In the genomic region with DNA sequence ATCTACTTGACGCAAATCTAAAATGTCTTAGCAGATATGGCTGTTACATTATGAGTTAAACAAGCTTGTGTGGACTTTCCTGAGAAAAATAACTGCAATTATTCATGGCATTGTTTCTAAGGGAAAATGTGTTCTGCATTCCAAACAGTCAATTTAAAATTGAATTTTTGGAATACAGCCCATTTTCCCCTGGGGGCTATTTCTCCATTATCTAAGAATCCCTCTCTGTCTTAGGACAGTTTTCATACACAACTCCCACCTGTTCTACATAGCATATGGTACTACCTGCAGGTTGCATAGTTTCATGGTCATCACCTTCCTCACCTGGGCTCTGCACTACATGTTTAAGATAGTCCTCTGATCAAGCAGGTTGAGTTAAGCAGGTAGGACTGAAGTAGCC, we compare ENCODE assay signal across 19 cellular contexts. TPM values are rescaled to one million over a fixed set of nuclear protein-coding genes. Genes with fewer than 3 reads are reported as not detected.
DNase-seq lines count a peak whose midpoint lies in the region; ATAC-seq and TF ChIP-seq lines count a peak whose summit lies in the region.
"Had no signal": no experiment of that assay in that cellular context is flagged by ENCODE, and none has a peak within 500 bp of the region (broad histone marks: within the 10 kb centered on the region; RNA-seq: fewer than 3 reads in every experiment).

No MANE protein-coding gene starts in this region.

- no peaks in the 10 kb centered on the region for H3K79me1 ChIP-seq in trophoblast cell (ENCODE audit: low read length)

- H3K4me3 ChIP-seq in A673 (ENCODE audit: low read depth, low read length, poor library complexity, severe bottlenecking) (no peak overlapping the region), trophoblast cell (ENCODE audit: low read depth, low read length) (no peak overlapping the region)
- H3K4me3 ChIP-seq: K562 had no signal

- no peaks in the 10 kb centered on the region for H3K9me3 ChIP-seq in A673 (ENCODE audit: low read depth, low read length, poor library complexity, severe bottlenecking)
- H3K9me3 ChIP-seq in trophoblast cell (ENCODE audit: insufficient read depth, low read depth, low read length): no peaks in the 10 kb centered on the region

- no CpG with 5 or more reads among the region's 1 CpG for WGBS in trophoblast cell (ENCODE audit: extremely low coverage, insufficient coverage, insufficient read length)

- no peaks in the 10 kb centered on the region for H3K27me3 ChIP-seq in A673 (replicated peaks; ENCODE audit: insufficient read depth, low read depth, low read length, poor library complexity)
- H3K27me3 ChIP-seq in trophoblast cell (ENCODE audit: insufficient read depth, low read length): no peaks in the 10 kb centered on the region

- ATAC-seq in SK-N-SH treated with all-trans-retinoic acid at 6 μM for 48 hours (no peak), HG02973 (IDR thresholded peaks at IDR 0.05; ENCODE audit: unreplicated experiment) (no peak)
- ATAC-seq: K562 had no signal

- no peaks in the 10 kb centered on the region for H3K9me3 Mint-ChIP-seq in activated T-helper 1 cell treated with anti-CD3 and anti-CD28 coated beads, Interleukin-12 subunit alpha, Interleukin-12 subunit beta, Interleukin-2, Interleukin-4 antibody, amounts not matched to agents 30 ng/mL and 10 ng/mL and 1 ng/mL, durations not matched to agents 14 hours and 24 hours and 36 hours
- H3K9me3 Mint-ChIP-seq: CD4-positive, alpha-beta T cell; HFFc6 had no signal

- H3K18ac ChIP-seq in trophoblast cell (ENCODE audit: low read length): no peak overlapping the region

- H4K12ac ChIP-seq in trophoblast cell (ENCODE audit: low read depth, low read length): no peak overlapping the region

- H3K4ac ChIP-seq in trophoblast cell (ENCODE audit: low read depth, low read length): no peak overlapping the region

- TF ChIP-seq CTCF in A673 (conservative IDR thresholded peaks at IDR 0.05; ENCODE audit: low read depth, low read length): no peak

- BruUV-seq in A673 (replicated peaks; lab: Mats Ljungman, UMichigan): no TSS peak

- H3K36me3 ChIP-seq in A673 (ENCODE audit: insufficient read depth, low read length, poor library complexity, severe bottlenecking) (no peaks in the 10 kb centered on the region), trophoblast cell (ENCODE audit: control insufficient read depth in 1 of 2, insufficient read depth in 2 of 2, low read length in 2 of 2) (no peaks in the 10 kb centered on the region)

- H3K36me3 Mint-ChIP-seq in activated T-helper 1 cell treated with anti-CD3 and anti-CD28 coated beads, Interleukin-12 subunit alpha, Interleukin-12 subunit beta, Interleukin-2, Interleukin-4 antibody, amounts not matched to agents 30 ng/mL and 10 ng/mL and 1 ng/mL, durations not matched to agents 14 hours and 24 hours and 36 hours (ENCODE audit: low read depth): peaks cover 2% of the 10 kb centered on the region

- H3K27me3 Mint-ChIP-seq in activated T-helper 1 cell treated with anti-CD3 and anti-CD28 coated beads, Interleukin-12 subunit alpha, Interleukin-12 subunit beta, Interleukin-2, Interleukin-4 antibody, amounts not matched to agents 30 ng/mL and 10 ng/mL and 1 ng/mL, durations not matched to agents 14 hours and 24 hours and 36 hours (ENCODE audit: insufficient read depth): peaks cover 34% of the 10 kb centered on the region

- CTCF ChIA-PET in A673 (lab: Charles Lee): no interaction called here

- H2BK5ac ChIP-seq in trophoblast cell (ENCODE audit: low read depth, low read length, poor library complexity): no peak overlapping the region

- H3K27ac ChIP-seq in A673 (ENCODE audit: low read depth, low read length, poor library complexity, severe bottlenecking) (no peak overlapping the region), trophoblast cell (ENCODE audit: low read depth, low read length) (no peak overlapping the region)
- H3K27ac ChIP-seq: HL-60 had no signal

- POLR2A ChIA-PET in A673 (lab: Charles Lee; ENCODE audit: low non-redundant PET): no interaction called here

- H3K9ac ChIP-seq in trophoblast cell (ENCODE audit: low read length): no peak overlapping the region

- H4K8ac ChIP-seq in trophoblast cell (ENCODE audit: low read depth, low read length): no peak overlapping the region

- H3K4me3 Mint-ChIP-seq in activated T-helper 1 cell treated with anti-CD3 and anti-CD28 coated beads, Interleukin-12 subunit alpha, Interleukin-12 subunit beta, Interleukin-2, Interleukin-4 antibody, amounts not matched to agents 30 ng/mL and 10 ng/mL and 1 ng/mL, durations not matched to agents 14 hours and 24 hours and 36 hours: no peak overlapping the region
- H3K4me3 Mint-ChIP-seq: B cell; CD4-positive, alpha-beta T cell; HFFc6 had no signal

- H4K91ac ChIP-seq in trophoblast cell (ENCODE audit: low read depth, low read length): no peak overlapping the region

- no peak overlapping the region for H2AK5ac ChIP-seq in trophoblast cell (ENCODE audit: low read length)

- H2AFZ ChIP-seq in trophoblast cell (ENCODE audit: insufficient read depth, low read length, poor library complexity): no peak overlapping the region

- peaks cover 13% of the 10 kb centered on the region for H3K4me1 ChIP-seq in A673 (ENCODE audit: insufficient read depth, low read length, poor library complexity, severe bottlenecking)
- H3K4me1 ChIP-seq in trophoblast cell (ENCODE audit: control insufficient read depth in 1 of 2, insufficient read depth in 2 of 2, low read length in 2 of 2): no peaks in the 10 kb centered on the region

- no peak overlapping the region for H3K4me2 ChIP-seq in trophoblast cell (ENCODE audit: low read length)

- H3K23ac ChIP-seq in trophoblast cell (ENCODE audit: low read length): no peak overlapping the region

- H3K27ac Mint-ChIP-seq in activated T-helper 1 cell treated with anti-CD3 and anti-CD28 coated beads, Interleukin-12 subunit alpha, Interleukin-12 subunit beta, Interleukin-2, Interleukin-4 antibody, amounts not matched to agents 30 ng/mL and 10 ng/mL and 1 ng/mL, durations not matched to agents 14 hours and 24 hours and 36 hours: no peak overlapping the region
- H3K27ac Mint-ChIP-seq: B cell; CD4-positive, alpha-beta T cell; HFFc6 had no signal

- no peak overlapping the region for H2BK12ac ChIP-seq in trophoblast cell (ENCODE audit: low read length)

- H3K79me2 ChIP-seq in trophoblast cell (ENCODE audit: control insufficient read depth, insufficient read depth, low read length, poor library complexity): no peaks in the 10 kb centered on the region

- no peaks in the 10 kb centered on the region for H3K4me1 Mint-ChIP-seq in activated T-helper 1 cell treated with anti-CD3 and anti-CD28 coated beads, Interleukin-12 subunit alpha, Interleukin-12 subunit beta, Interleukin-2, Interleukin-4 antibody, amounts not matched to agents 30 ng/mL and 10 ng/mL and 1 ng/mL, durations not matched to agents 14 hours and 24 hours and 36 hours (ENCODE audit: low read depth)
- H3K4me1 Mint-ChIP-seq: B cell had no signal

- H2BK120ac ChIP-seq in trophoblast cell (ENCODE audit: insufficient read depth, low read length, poor library complexity): no peak overlapping the region

- DNase-seq in A673 (ENCODE audit: low spot score) (peak; percentile 43), M059J (ENCODE audit: low read depth) (peak; percentile 16), trophoblast cell (peak; percentile 61 to 96), NCI-H1105 (lab: John Stamatoyannopoulos, UW) (no peak)
- DNase-seq in activated T-helper 1 cell treated with anti-CD3 and anti-CD28 coated beads, Interleukin-12 subunit alpha, Interleukin-12 subunit beta, Interleukin-2, Interleukin-4 antibody, amounts not matched to agents 30 ng/mL and 10 ng/mL and 1 ng/mL, durations not matched to agents 14 hours and 24 hours and 36 hours (ENCODE audit: low spot score): no peak
- DNase-seq: 8988T; ACHN; C1 segment of cervical spinal cord; CD4-positive, alpha-beta T cell; DMS153; DMS79 treated with DMSO at 0.1 percent for 48 hours; GF-D8; HCEC 1CT; HFFc6 had no signal

- H3K14ac ChIP-seq in trophoblast cell (ENCODE audit: low read length): no peak overlapping the region

- intact Hi-C loops in A673 (cut with micrococcal nuclease; ENCODE audit: unreplicated experiment): no loop called here
- intact Hi-C loops in activated T-helper 1 cell treated with anti-CD3 and anti-CD28 coated beads, Interleukin-12 subunit alpha, Interleukin-12 subunit beta, Interleukin-2, Interleukin-4 antibody, amounts not matched to agents 30 ng/mL and 10 ng/mL and 1 ng/mL, durations not matched to agents 14 hours and 24 hours and 36 hours (cut with micrococcal nuclease): no loop called here

TF ChIP-seq in SK-N-SH treated with all-trans-retinoic acid at 6 μM for 48 hours, 23 proteins besides CTCF, POLR2A, EP300 and RAD21:
- TF ChIP-seq ISL1 (CRISPR knock-in tag; IDR thresholded peaks at IDR 0.05) (0 out of 2 replicates have a peak, but pooled peaks have one; percentile 32), ZC3H10 (CRISPR knock-in tag; IDR thresholded peaks at IDR 0.05) (no peak)

RNA-seq across cellular contexts. Expression of gene MSL2, which starts 11.6 kb away (rescaled TPM):
- total RNA-seq in A673 (2021): 37.9 and 38.1 TPM in 2 replicates
- total RNA-seq in M059J (2014; rRNA removed; shearing (Covaris generic)): 17.5 and 19.2 TPM in 2 replicates
- polyA plus RNA-seq in trophoblast cell (2013): 15.5 and 16.4 TPM in 2 replicates
- 36.6 and 40.2 TPM in 2 replicates for total RNA-seq in activated T-helper 1 cell treated with anti-CD3 and anti-CD28 coated beads, Interleukin-12 subunit alpha, Interleukin-12 subunit beta, Interleukin-2, Interleukin-4 antibody, amounts not matched to agents 30 ng/mL and 10 ng/mL and 1 ng/mL, durations not matched to agents 14 hours and 24 hours and 36 hours

RNA-seq across cellular contexts. Expression of gene PCCB, which starts 42.4 kb away (rescaled TPM):
- 82.1 and 94.6 TPM in 2 replicates for total RNA-seq in A673 (2021)
- total RNA-seq in M059J (2014; rRNA removed; shearing (Covaris generic)): 67.3 and 68.9 TPM in 2 replicates
- 19.3 and 19.7 TPM in 2 replicates for polyA plus RNA-seq in trophoblast cell (2013)
- 41.4 and 41.7 TPM in 2 replicates for total RNA-seq in activated T-helper 1 cell treated with anti-CD3 and anti-CD28 coated beads, Interleukin-12 subunit alpha, Interleukin-12 subunit beta, Interleukin-2, Interleukin-4 antibody, amounts not matched to agents 30 ng/mL and 10 ng/mL and 1 ng/mL, durations not matched to agents 14 hours and 24 hours and 36 hours

Comparison
In these comparisons a context has a peak if more than half of its experiments do, and no peak if none do; other contexts are left out.
1. DNase-seq: peak in A673 (single experiment), M059J (single experiment) and trophoblast cell (2 of 2); none in NCI-H1105 (single experiment) and activated T-helper 1 cell treated with anti-CD3 and anti-CD28 coated beads, Interleukin-12 subunit alpha, Interleukin-12 subunit beta, Interleukin-2, Interleukin-4 antibody, amounts not matched to agents 30 ng/mL and 10 ng/mL and 1 ng/mL, durations not matched to agents 14 hours and 24 hours and 36 hours (single experiment).